In the genomic region with DNA sequence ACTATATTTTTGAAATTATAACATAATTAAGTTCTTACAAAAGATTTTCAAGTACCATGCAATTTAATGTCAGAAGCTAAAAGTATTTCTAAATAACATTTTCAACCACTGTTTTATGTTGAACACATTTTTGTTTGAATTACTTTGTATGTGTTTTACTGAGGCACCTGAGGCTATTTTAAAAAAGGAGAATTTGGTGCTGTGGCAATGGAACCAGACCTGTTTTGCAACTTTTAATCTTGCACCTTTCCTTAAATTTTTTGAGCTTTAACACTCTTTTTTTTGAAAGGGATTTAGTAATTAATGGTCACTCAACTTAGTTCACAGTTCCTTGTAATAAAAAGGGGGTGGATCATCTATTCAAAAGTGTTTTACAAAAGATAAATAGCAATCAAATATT, we compare ENCODE assay signal across 5 cellular contexts.
"Had no signal": no experiment of that assay in that cellular context is flagged by ENCODE, and none has a peak within 500 bp of the region (broad histone marks: within the 10 kb centered on the region; RNA-seq: fewer than 3 reads in every experiment).

No MANE protein-coding gene starts in this region.

- H3K4me2 ChIP-seq: GM23338 had no signal

- H3K4me3 ChIP-seq: GM23338, K562 had no signal

- DNase-seq: H9, HCEC 1CT, IMR-90 had no signal

- ATAC-seq: GM23338, K562 had no signal

- H2AFZ ChIP-seq: GM23338 had no signal
